8 cellular contexts compared by ENCODE assay signal in the genomic region with DNA sequence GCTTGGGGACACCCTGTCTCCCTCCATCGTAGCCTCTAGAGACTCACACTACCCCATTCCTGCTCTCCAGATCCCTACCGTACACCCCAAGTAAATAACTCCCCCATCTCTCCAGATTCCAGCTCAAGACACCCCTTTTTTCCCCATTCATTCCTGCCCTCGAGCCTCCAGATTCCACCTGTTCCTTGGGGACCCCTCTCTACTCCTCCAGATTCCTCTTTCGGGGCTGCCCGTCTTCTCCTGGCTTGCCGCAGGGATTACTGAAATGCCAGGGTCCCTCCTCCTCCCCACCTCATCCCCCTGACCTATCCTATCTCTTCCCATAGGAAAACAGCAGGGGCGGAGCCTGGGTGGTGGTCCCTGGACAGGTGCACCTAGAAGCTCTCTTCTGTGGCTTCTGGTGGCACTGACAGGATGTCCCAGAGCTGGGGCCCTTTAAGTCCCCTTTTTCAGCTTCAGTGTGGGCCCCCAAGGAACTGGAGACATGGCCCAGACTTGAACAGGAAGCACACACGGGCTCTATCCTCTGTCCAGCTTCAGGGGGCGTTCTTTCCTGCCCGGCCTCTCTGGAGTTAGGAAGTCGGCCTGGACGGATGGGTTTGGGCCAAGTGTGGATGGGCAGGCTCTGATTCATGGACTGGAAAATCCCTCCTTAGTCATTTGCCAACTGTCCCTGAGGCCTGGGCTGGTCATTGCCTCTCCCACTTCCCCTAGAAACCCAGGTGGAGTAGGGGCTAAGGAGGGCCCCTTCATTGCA. TPM values are rescaled to one million over a fixed set of nuclear protein-coding genes. Genes with fewer than 3 reads are reported as not detected.
DNase-seq lines count a peak whose midpoint lies in the region; TF ChIP-seq lines count a peak whose summit lies in the region.

No MANE protein-coding gene starts in this region.

- peak overlapping the region; percentile 36 for H2AK5ac ChIP-seq in neuronal stem cell (ENCODE audit: low read depth, low read length)

- H3K4me3 ChIP-seq in A673 (ENCODE audit: low read depth, low read length, poor library complexity, severe bottlenecking): peak overlapping the region; percentile 65
- H3K4me3 ChIP-seq in fibroblast of villous mesenchyme (ENCODE audit: low read depth, low read length): peak overlapping the region; percentile 82
- peak overlapping the region; percentile 94 to 96 for H3K4me3 ChIP-seq in neuronal stem cell (ENCODE audit: low read length in 2 of 2)

- no peak overlapping the region for H3K23ac ChIP-seq in neuronal stem cell (ENCODE audit: low read depth, low read length, poor library complexity)

- no peak overlapping the region for H4K8ac ChIP-seq in neuronal stem cell (ENCODE audit: low read depth, low read length)

- no peak overlapping the region for H2BK15ac ChIP-seq in neuronal stem cell (ENCODE audit: low read length)

- no peak overlapping the region for H2AFZ ChIP-seq in neuronal stem cell (ENCODE audit: low read length)

- POLR2A ChIA-PET in A673 (lab: Charles Lee; ENCODE audit: low non-redundant PET): interaction anchor here (0.6 kb wide), 1 partner anchor 1495 kb away, joined by 5 read pairs; no protein-coding TSS in a partner anchor

- DNase-seq in A673 (ENCODE audit: low spot score) (no peak), GOT3 (lab: John Stamatoyannopoulos, UW) (peak; percentile 39), UCSD-AML1 (lab: John Stamatoyannopoulos, UW; ENCODE audit: unreplicated experiment) (peak; percentile 24), fibroblast of villous mesenchyme (ENCODE audit: low read depth) (peak; percentile 94), neuronal stem cell (ENCODE audit: low spot score) (no peak), SHP77 treated with DMSO at 0.1 percent for 48 hours (lab: John Stamatoyannopoulos, UW) (no peak), NAMALWA (ENCODE audit: low spot score) (no peak), NCI-H1092 (lab: John Stamatoyannopoulos, UW) (no peak)

- H3K9me3 ChIP-seq in A673 (ENCODE audit: low read depth, low read length, poor library complexity, severe bottlenecking): no peaks in the 10 kb centered on the region
- no peaks in the 10 kb centered on the region for H3K9me3 ChIP-seq in neuronal stem cell (replicated peaks in 1 of 2; ENCODE audit: control insufficient read depth in 2 of 2, insufficient read depth in 1 of 2, low read depth in 1 of 2, low read length in 2 of 2)

- BruUV-seq in A673 (replicated peaks; lab: Mats Ljungman, UMichigan): no TSS peak

- intact Hi-C loops in A673 (cut with micrococcal nuclease; ENCODE audit: unreplicated experiment): no loop called here

- TF ChIP-seq CTCF in A673 (conservative IDR thresholded peaks at IDR 0.05; ENCODE audit: low read depth, low read length): no peak
- TF ChIP-seq CTCF in fibroblast of villous mesenchyme (IDR thresholded peaks at IDR 0.05; ENCODE audit: insufficient read depth, low read depth, low read length): peak; percentile 44

- no peak overlapping the region for H3K4ac ChIP-seq in neuronal stem cell (ENCODE audit: low read length)

- no peak overlapping the region for H2BK120ac ChIP-seq in neuronal stem cell (ENCODE audit: low read depth, low read length)

- no peaks in the 10 kb centered on the region for H3K36me3 ChIP-seq in A673 (ENCODE audit: insufficient read depth, low read length, poor library complexity, severe bottlenecking)
- peaks cover 9 to 18% of the 10 kb centered on the region in 2 donors for H3K36me3 ChIP-seq in neuronal stem cell (replicated peaks in 1 of 2; ENCODE audit: control insufficient read depth in 2 of 2, insufficient read depth in 2 of 2, low read length in 2 of 2)

- H3K18ac ChIP-seq in neuronal stem cell (ENCODE audit: low read length): peak overlapping the region; percentile 98

- peak overlapping the region; percentile 83 for H3K4me2 ChIP-seq in neuronal stem cell (ENCODE audit: insufficient read depth, low read length, poor library complexity, severe bottlenecking)

- H2BK5ac ChIP-seq in neuronal stem cell (ENCODE audit: low read length): peak overlapping the region; percentile 96

- H3K27me3 ChIP-seq in A673 (replicated peaks; ENCODE audit: insufficient read depth, low read depth, low read length, poor library complexity) (no peaks in the 10 kb centered on the region), neuronal stem cell (ENCODE audit: control insufficient read depth in 3 of 3, insufficient read depth in 3 of 3, low read depth in 1 of 3, low read length in 3 of 3) (no peaks in the 10 kb centered on the region)

- peaks cover 11% of the 10 kb centered on the region for H3K4me1 ChIP-seq in A673 (ENCODE audit: insufficient read depth, low read length, poor library complexity, severe bottlenecking)
- H3K4me1 ChIP-seq in neuronal stem cell (ENCODE audit: control insufficient read depth in 2 of 2, insufficient read depth in 1 of 2, low read depth in 1 of 2, low read length in 2 of 2): peaks cover 4 to 9% of the 10 kb centered on the region in 2 donors

- peaks cover 15% of the 10 kb centered on the region for H3K79me1 ChIP-seq in neuronal stem cell (ENCODE audit: low read depth, low read length)

- H3K14ac ChIP-seq in neuronal stem cell (ENCODE audit: low read length): no peak overlapping the region

- CTCF ChIA-PET in A673 (lab: Charles Lee): interaction anchor here (1.5 kb wide), 1 partner anchor 66 kb away, joined by 4 read pairs; no protein-coding TSS in a partner anchor

- H4K91ac ChIP-seq in neuronal stem cell (ENCODE audit: low read depth, low read length, poor library complexity): no peak overlapping the region

- no CpG with 5 or more reads among the region's 12 CpGs for WGBS in neuronal stem cell (ENCODE audit: extremely low coverage in 2 of 2, insufficient read length in 2 of 2, insufficient replicate concordance in 1 of 2), 2 donors

- H3K27ac ChIP-seq in A673 (ENCODE audit: low read depth, low read length, poor library complexity, severe bottlenecking) (peak overlapping the region; percentile 77), neuronal stem cell (replicated peaks; ENCODE audit: low read length) (no peak overlapping the region)

- no peak overlapping the region for H3K9ac ChIP-seq in neuronal stem cell (ENCODE audit: low read depth, low read length, poor library complexity)

- no peak overlapping the region for H2BK12ac ChIP-seq in neuronal stem cell (ENCODE audit: low read length)

RNA-seq across cellular contexts. Expression of a gene that starts 1.2 kb away (rescaled TPM):
- total RNA-seq in A673 (2021) (9.8 and 13.7 TPM in 2 replicates), fibroblast of villous mesenchyme (12.1 and 13.2 TPM in 2 replicates)
- polyA plus RNA-seq in neuronal stem cell (2013, experiment 1 of 2): 16.2 TPM
- 16.7 TPM for polyA plus RNA-seq in neuronal stem cell (2013, experiment 2 of 2)

RNA-seq across cellular contexts. Expression of a gene that starts 22.2 kb away (rescaled TPM):
- total RNA-seq in A673 (2021) (137 and 140 TPM in 2 replicates), fibroblast of villous mesenchyme (37.6 and 63.1 TPM in 2 replicates)
- 240 TPM for polyA plus RNA-seq in neuronal stem cell (2013, experiment 1 of 2)
- 222 TPM for polyA plus RNA-seq in neuronal stem cell (2013, experiment 2 of 2)

RNA-seq across cellular contexts. Expression of a gene that starts 32.2 kb away (rescaled TPM):
- total RNA-seq in A673 (2021) (57.9 and 63.8 TPM in 2 replicates), fibroblast of villous mesenchyme (27.2 and 44.1 TPM in 2 replicates)
- polyA plus RNA-seq in neuronal stem cell (2013, experiment 1 of 2): 16.3 TPM
- 17.0 TPM for polyA plus RNA-seq in neuronal stem cell (2013, experiment 2 of 2)

Comparison
In these comparisons a context has a peak if more than half of its experiments do, and no peak if none do; other contexts are left out.
1. DNase-seq: peak in GOT3 (single experiment), UCSD-AML1 (single experiment) and fibroblast of villous mesenchyme (single experiment); none in A673 (single experiment), neuronal stem cell (single experiment), SHP77 treated with DMSO at 0.1 percent for 48 hours (single experiment), NAMALWA (single experiment) and NCI-H1092 (single experiment).
2. Peak in every context shown above with its lines, with median percentiles within 50 percentile points of each other: H3K4me3 ChIP-seq.